ENCODE assay signal across 9 cellular contexts in the genomic region with DNA sequence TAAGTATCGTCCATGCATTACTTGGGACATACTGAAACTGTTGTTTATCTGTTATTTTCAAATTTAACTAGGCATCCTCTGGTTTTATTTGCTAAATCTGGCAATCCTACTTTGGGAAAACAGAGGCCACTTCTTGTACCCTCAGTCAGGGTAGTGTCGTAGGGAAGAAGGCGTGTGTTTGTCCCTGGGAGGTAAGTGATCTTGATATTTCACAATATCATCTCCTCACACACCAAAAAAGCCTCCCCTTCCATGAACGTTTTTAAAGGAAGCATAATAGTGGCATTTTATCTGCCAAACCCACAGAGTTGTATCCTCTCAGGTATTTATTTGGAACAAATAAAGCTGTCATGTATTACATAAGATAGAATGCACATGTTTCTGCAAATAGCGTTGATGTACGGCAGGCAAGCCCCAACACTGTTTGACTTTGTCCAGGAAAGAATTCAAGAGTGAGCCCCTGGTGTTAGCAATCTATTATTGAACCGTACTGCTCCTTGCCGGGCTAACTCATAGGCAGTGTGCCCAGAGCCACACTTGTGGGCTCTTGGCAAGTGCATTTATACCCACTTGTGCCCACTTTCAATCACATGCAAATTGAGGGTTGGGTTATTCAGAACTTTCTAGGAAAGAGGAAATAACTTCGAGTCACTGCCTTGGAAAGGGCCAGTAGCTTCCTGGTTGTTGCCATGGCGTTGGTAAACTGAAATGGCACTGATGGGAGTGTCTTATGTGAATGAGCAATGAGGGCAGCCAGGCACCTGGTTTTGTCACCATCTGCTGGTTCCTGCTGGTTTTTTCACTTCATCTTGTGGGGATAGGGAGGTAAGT.
DNase-seq lines count a peak whose midpoint lies in the region; ATAC-seq, FAIRE-seq and TF ChIP-seq lines count a peak whose summit lies in the region.
"Had no signal": no experiment of that assay in that cellular context is flagged by ENCODE, and none has a peak within 500 bp of the region (broad histone marks: within the 10 kb centered on the region; RNA-seq: fewer than 3 reads in every experiment).

No MANE protein-coding gene starts in this region.

- H2AFZ ChIP-seq in K562 (ENCODE audit: low read depth, low read length) (peak overlapping the region; percentile 33; the same call in 1 of the 2 replicates), trophoblast cell (ENCODE audit: insufficient read depth, low read length, poor library complexity) (no peak overlapping the region)

- CTCF ChIA-PET in K562 (lab: Yijun Ruan, JAX; ENCODE audit: low intra/inter-chr PET ratio), result no interaction called here

- H4K91ac ChIP-seq in trophoblast cell (ENCODE audit: low read depth, low read length), result no peak overlapping the region

- H3K27ac ChIP-seq in K562 (ENCODE audit: extremely low read depth, low read depth, low read length) (no peak overlapping the region), trophoblast cell (ENCODE audit: low read depth, low read length) (no peak overlapping the region)

- no peak overlapping the region for H3K23ac ChIP-seq in trophoblast cell (ENCODE audit: low read length)

- H3K9ac ChIP-seq in K562 (ENCODE audit: insufficient read depth in 1 of 2, low read depth in 2 of 2, low read length in 2 of 2) (no peak overlapping the region), trophoblast cell (ENCODE audit: low read length) (no peak overlapping the region)

- no peak overlapping the region for H2BK120ac ChIP-seq in trophoblast cell (ENCODE audit: insufficient read depth, low read length, poor library complexity)

- no peaks in the 10 kb centered on the region for H3K79me1 ChIP-seq in trophoblast cell (ENCODE audit: low read length)

- TF ChIP-seq CTCF in K562 (IDR thresholded peaks at IDR 0.05 in 2 of 3, conservative IDR thresholded peaks at IDR 0.05 in 1 of 3; ENCODE audit: insufficient read depth in 2 of 3, low read depth in 1 of 3, low read length in 3 of 3), result no peak

- in situ Hi-C loops in K562 (cut with MboI), result no loop called here

- H3K4ac ChIP-seq in trophoblast cell (ENCODE audit: low read depth, low read length), result no peak overlapping the region

- no TSS peak for BruUV-seq in K562 (replicated peaks; lab: Mats Ljungman, UMichigan)

- H3K79me2 ChIP-seq in K562 (ENCODE audit: control insufficient read depth, insufficient read depth, low read length) (no peaks in the 10 kb centered on the region), trophoblast cell (ENCODE audit: control insufficient read depth, insufficient read depth, low read length, poor library complexity) (no peaks in the 10 kb centered on the region)

- POLR2A ChIA-PET in K562 (lab: Yijun Ruan, JAX), result no interaction called here

- H3K4me1 ChIP-seq in K562 (replicated peaks in 1 of 2; ENCODE audit: control insufficient read depth in 2 of 2, insufficient read depth in 2 of 2, low read length in 2 of 2) (peaks cover 0 to 11% of the 10 kb centered on the region in 2 experiments; a peak in 2 of 5 replicates), trophoblast cell (ENCODE audit: control insufficient read depth in 1 of 2, insufficient read depth in 2 of 2, low read length in 2 of 2) (peaks cover 2 to 8% of the 10 kb centered on the region in 2 experiments)

- TF ChIP-seq RAD21 in K562 (CRISPR knock-in tag; conservative IDR thresholded peaks at IDR 0.05 in 1 of 2, IDR thresholded peaks at IDR 0.05 in 1 of 2), result peak in 1 of 2 experiments; percentile 21; a peak in 1 of 4 replicates

- H3K9me1 ChIP-seq in K562 (ENCODE audit: control insufficient read depth, insufficient read depth, low read length), result no peaks in the 10 kb centered on the region

- TF ChIP-seq EP300 in K562 (IDR thresholded peaks at IDR 0.05; ENCODE audit: low read length), result no peak

- DNase-seq in DMS79 treated with DMSO at 0.1 percent for 48 hours (lab: John Stamatoyannopoulos, UW) (peak; percentile 37), M059J (ENCODE audit: low read depth) (peak; percentile 4), K562 (ENCODE audit: extremely low read depth in 1 of 4, low spot score in 3 of 4) (no peak), trophoblast cell (peak; percentile 57 to 64), hippocampal formation (lab: John Stamatoyannopoulos, UW) (no peak), activated gamma-delta T cell (lab: John Stamatoyannopoulos, UW) (no peak), NCI-H2227 treated with DMSO at 0.1 percent for 48 hours (lab: John Stamatoyannopoulos, UW) (no peak)

- no peak overlapping the region for H4K12ac ChIP-seq in trophoblast cell (ENCODE audit: low read depth, low read length)

- H2BK5ac ChIP-seq in trophoblast cell (ENCODE audit: low read depth, low read length, poor library complexity), result no peak overlapping the region

- ATAC-seq in GM21526 (IDR thresholded peaks at IDR 0.05; ENCODE audit: low FRiP score, unreplicated experiment) (peak; percentile 51), K562 (no peak)

- no peak for FAIRE-seq in K562 (lab: Jason Lieb, UNC)

- 20% methylated on average over 10 of the region's 10 CpGs for WGBS in K562 (ENCODE audit: insufficient coverage, low coverage, missing lambda C conversion rate)
- WGBS in trophoblast cell (ENCODE audit: extremely low coverage, insufficient coverage, insufficient read length), result no CpG with 5 or more reads among the region's 10 CpGs

- no peaks in the 10 kb centered on the region for H4K20me1 ChIP-seq in K562 (replicated peaks; ENCODE audit: control insufficient read depth, insufficient read depth, low read length)

- no peaks in the 10 kb centered on the region for H3K9me3 ChIP-seq in K562 (replicated peaks; ENCODE audit: control insufficient read depth, insufficient read depth, low read depth, low read length)
- no peaks in the 10 kb centered on the region for H3K9me3 ChIP-seq in trophoblast cell (ENCODE audit: insufficient read depth, low read depth, low read length)

- no peak overlapping the region for H3K18ac ChIP-seq in trophoblast cell (ENCODE audit: low read length)

- no peak overlapping the region for H2BK12ac ChIP-seq in trophoblast cell (ENCODE audit: low read length)

- H3K4me3 ChIP-seq in K562, result no peak overlapping the region
- H3K4me3 ChIP-seq in trophoblast cell (ENCODE audit: low read depth, low read length), result no peak overlapping the region
- H3K4me3 ChIP-seq: skin epidermis had no signal

- H3K27me3 ChIP-seq in K562 (ENCODE audit: control insufficient read depth in 2 of 2, insufficient read depth in 2 of 2, low read length in 2 of 2) (peaks cover 11 to 34% of the 10 kb centered on the region in 2 experiments; a peak in 3 of 5 replicates), trophoblast cell (ENCODE audit: insufficient read depth, low read length) (no peaks in the 10 kb centered on the region)

- TF ChIP-seq POLR2A in K562 (conservative IDR thresholded peaks at IDR 0.05), result no peak

- H2AK5ac ChIP-seq in trophoblast cell (ENCODE audit: low read length), result no peak overlapping the region

- no peak overlapping the region; the same call in 1 of the 2 replicates for H3K4me2 ChIP-seq in K562 (ENCODE audit: insufficient read depth, low read length)
- H3K4me2 ChIP-seq in trophoblast cell (ENCODE audit: low read length), result no peak overlapping the region

- no peak overlapping the region for H4K8ac ChIP-seq in trophoblast cell (ENCODE audit: low read depth, low read length)

- no peak overlapping the region for H3K14ac ChIP-seq in trophoblast cell (ENCODE audit: low read length)

- intact Hi-C loops in K562 (cut with micrococcal nuclease), result no loop called here

- H3K36me3 ChIP-seq in K562 (ENCODE audit: control insufficient read depth, insufficient read depth, low read length) (no peaks in the 10 kb centered on the region), trophoblast cell (ENCODE audit: control insufficient read depth in 1 of 2, insufficient read depth in 2 of 2, low read length in 2 of 2) (no peaks in the 10 kb centered on the region)

TF ChIP-seq in K562, 482 proteins besides CTCF, POLR2A, EP300 and RAD21:
- TF ChIP-seq CEBPB (tag; IDR thresholded peaks at IDR 0.05) (peak; percentile 58), GATAD2A (IDR thresholded peaks at IDR 0.05) (no peak), SMAD3 (CRISPR knock-in tag; conservative IDR thresholded peaks at IDR 0.05) (no peak), RFX1 (IDR thresholded peaks at IDR 0.05) (peak; percentile 39; the same call in 1 of the 2 replicates), SRSF7 (optimal IDR thresholded peaks at IDR 0.05; ENCODE audit: low read depth, low read length) (no peak), CBFB (CRISPR knock-in tag; IDR thresholded peaks at IDR 0.05) (no peak), ZNF586 (CRISPR knock-in tag; conservative IDR thresholded peaks at IDR 0.05) (no peak)

Comparison
In these comparisons a context has a peak if more than half of its experiments do, and no peak if none do; other contexts are left out.
1. DNase-seq: peak in DMS79 treated with DMSO at 0.1 percent for 48 hours (single experiment), M059J (single experiment) and trophoblast cell (2 of 2); none in K562 (0 of 4), hippocampal formation (0 of 2), activated gamma-delta T cell (single experiment) and NCI-H2227 treated with DMSO at 0.1 percent for 48 hours (single experiment).